Comparison of ENCODE assay signal across 27 cellular contexts in the genomic region with DNA sequence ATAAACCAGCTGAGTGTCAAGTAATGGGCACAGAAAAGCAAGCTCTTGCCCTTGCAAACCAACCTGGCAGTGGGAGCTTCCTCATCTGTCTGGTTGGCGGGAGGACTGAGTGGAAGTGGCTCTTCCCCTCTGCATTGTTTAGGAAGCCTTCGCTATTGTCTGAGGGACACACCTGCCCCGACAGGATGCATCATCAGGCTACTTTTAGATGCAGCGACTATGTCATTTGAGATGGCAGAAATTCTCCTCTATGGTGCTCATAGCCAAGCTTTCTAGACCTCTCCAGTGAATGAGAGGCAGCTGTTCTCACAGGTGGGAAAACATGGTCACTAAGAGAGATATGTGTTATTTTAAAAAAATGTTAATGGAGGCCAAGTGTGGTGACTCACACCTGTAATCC.
DNase-seq lines count a peak whose midpoint lies in the region; ATAC-seq and TF ChIP-seq lines count a peak whose summit lies in the region.
"Had no signal": no experiment of that assay in that cellular context is flagged by ENCODE, and none has a peak within 500 bp of the region (broad histone marks: within the 10 kb centered on the region; RNA-seq: fewer than 3 reads in every experiment).

No MANE protein-coding gene starts in this region.

- TF ChIP-seq CTCF in endodermal cell (conservative IDR thresholded peaks at IDR 0.05), result no peak

- no peak overlapping the region for H3K9ac ChIP-seq in endodermal cell (ENCODE audit: extremely low read depth, low read length, poor library complexity, severe bottlenecking)

- no peak for DNase-seq in activated T-cell treated with anti-CD3 and anti-CD28 coated beads, Interleukin-2, amount 50 U/mL, for 24 hours
- no peak for DNase-seq in activated T-cell treated with anti-CD3 and anti-CD28 coated beads, Interleukin-2, amount 50 U/mL, for 72 hours
- peak; percentile 49 for DNase-seq in NCI-H510A treated with DMSO at 0.1 percent for 48 hours (lab: John Stamatoyannopoulos, UW)
- no peak for DNase-seq in iPS-NIHi7 (ENCODE audit: extremely low spot score)
- DNase-seq in endodermal cell, result no peak
- DNase-seq in EL, result no peak
- DNase-seq: 8988T; activated CD4-positive, alpha-beta T cell treated with anti-CD3 and anti-CD28 coated beads, Interleukin-2, amount 50 U/mL, for 48 hours; activated CD8-positive, alpha-beta memory T cell treated with anti-CD3 and anti-CD28 coated beads, Interleukin-2, amount 50 U/mL, for 4 hours; activated naive CD4-positive, alpha-beta T cell treated with anti-CD3 and anti-CD28 coated beads, Interleukin-2, amount 10 ng/mL, durations not matched to agents 7 days and 5 days; amniotic stem cell; Calu3; dorsolateral prefrontal cortex; hypothalamus; left colon; NCI-H1694; NCI-H446 treated with DMSO at 0.1 percent for 48 hours; NK-92 treated with Interleukin-12 subunit alpha and Interleukin-12 subunit beta, amount 100 ng/mL, for 24 hours; pancreas; substantia nigra; T-helper 2 cell; upper lobe of left lung had no signal

- no peaks in the 10 kb centered on the region for H3K4me1 Mint-ChIP-seq in activated T-cell treated with anti-CD3 and anti-CD28 coated beads, Interleukin-2, amount 50 U/mL, for 24 hours (ENCODE audit: low read depth)
- H3K4me1 Mint-ChIP-seq in activated T-cell treated with anti-CD3 and anti-CD28 coated beads, Interleukin-2, amount 50 U/mL, for 72 hours (ENCODE audit: low read depth), result no peaks in the 10 kb centered on the region
- H3K4me1 Mint-ChIP-seq in endodermal cell, result peaks cover 16% of the 10 kb centered on the region
- H3K4me1 Mint-ChIP-seq: activated naive CD4-positive, alpha-beta T cell treated with anti-CD3 and anti-CD28 coated beads, Interleukin-2, amount 10 ng/mL, durations not matched to agents 7 days and 5 days; stimulated activated memory B cell treated with anti-CD40 and anti-IgM and Interleukin-4, amounts not matched to agents 10 μg/mL and 1 μg/mL and 100 μg/mL, for 72 hours had no signal

- H3K9me3 ChIP-seq in endodermal cell (ENCODE audit: control insufficient read depth, low read length), result no peaks in the 10 kb centered on the region
- H3K9me3 ChIP-seq: pancreas, upper lobe of left lung had no signal

- ATAC-seq in activated T-cell treated with anti-CD3 and anti-CD28 coated beads, Interleukin-2, amount 50 U/mL, for 72 hours (replicated peaks in 1 of 2), result no peak
- ATAC-seq in esophagus mucosa (peak; percentile 52), GM21723 (IDR thresholded peaks at IDR 0.05; ENCODE audit: unreplicated experiment) (no peak)
- ATAC-seq: activated CD4-positive, CD25-positive, alpha-beta regulatory T cell treated with anti-CD3 and anti-CD28 coated beads, Interleukin-2, amount 50 U/mL, for 24 hours; GM23338; left colon; pancreas; stimulated activated memory B cell treated with anti-CD40 and anti-IgM and Interleukin-4, amounts not matched to agents 10 μg/mL and 1 μg/mL and 100 μg/mL, for 72 hours had no signal

- no peak overlapping the region for H3K27ac ChIP-seq in endodermal cell (ENCODE audit: low read depth, low read length)
- H3K27ac ChIP-seq: dorsolateral prefrontal cortex, pancreas, upper lobe of left lung had no signal

- H3K36me3 ChIP-seq in endodermal cell (ENCODE audit: control insufficient read depth, insufficient read depth, low read length), result peaks cover 26% of the 10 kb centered on the region
- H3K36me3 ChIP-seq: pancreas had no signal

- H3K9me3 Mint-ChIP-seq in activated T-cell treated with anti-CD3 and anti-CD28 coated beads, Interleukin-2, amount 50 U/mL, for 24 hours, result no peaks in the 10 kb centered on the region
- H3K9me3 Mint-ChIP-seq in activated T-cell treated with anti-CD3 and anti-CD28 coated beads, Interleukin-2, amount 50 U/mL, for 72 hours, result no peaks in the 10 kb centered on the region
- no peaks in the 10 kb centered on the region for H3K9me3 Mint-ChIP-seq in endodermal cell
- H3K9me3 Mint-ChIP-seq: activated naive CD4-positive, alpha-beta T cell treated with anti-CD3 and anti-CD28 coated beads, Interleukin-2, amount 10 ng/mL, durations not matched to agents 7 days and 5 days; GM23338; stimulated activated memory B cell treated with anti-CD40 and anti-IgM and Interleukin-4, amounts not matched to agents 10 μg/mL and 1 μg/mL and 100 μg/mL, for 72 hours had no signal

- no peaks in the 10 kb centered on the region for H3K27me3 Mint-ChIP-seq in activated T-cell treated with anti-CD3 and anti-CD28 coated beads, Interleukin-2, amount 50 U/mL, for 24 hours
- no peaks in the 10 kb centered on the region for H3K27me3 Mint-ChIP-seq in activated T-cell treated with anti-CD3 and anti-CD28 coated beads, Interleukin-2, amount 50 U/mL, for 72 hours (ENCODE audit: low read depth)
- H3K27me3 Mint-ChIP-seq in endodermal cell (ENCODE audit: insufficient read depth), result no peaks in the 10 kb centered on the region
- H3K27me3 Mint-ChIP-seq: activated naive CD4-positive, alpha-beta T cell treated with anti-CD3 and anti-CD28 coated beads, Interleukin-2, amount 10 ng/mL, durations not matched to agents 7 days and 5 days; stimulated activated memory B cell treated with anti-CD40 and anti-IgM and Interleukin-4, amounts not matched to agents 10 μg/mL and 1 μg/mL and 100 μg/mL, for 72 hours had no signal

- peak overlapping the region; percentile 40 for H3K27ac Mint-ChIP-seq in activated T-cell treated with anti-CD3 and anti-CD28 coated beads, Interleukin-2, amount 50 U/mL, for 24 hours
- H3K27ac Mint-ChIP-seq in activated T-cell treated with anti-CD3 and anti-CD28 coated beads, Interleukin-2, amount 50 U/mL, for 72 hours, result no peak overlapping the region
- no peak overlapping the region for H3K27ac Mint-ChIP-seq in endodermal cell
- H3K27ac Mint-ChIP-seq: activated naive CD4-positive, alpha-beta T cell treated with anti-CD3 and anti-CD28 coated beads, Interleukin-2, amount 10 ng/mL, durations not matched to agents 7 days and 5 days; GM23338; stimulated activated memory B cell treated with anti-CD40 and anti-IgM and Interleukin-4, amounts not matched to agents 10 μg/mL and 1 μg/mL and 100 μg/mL, for 72 hours had no signal

- peaks cover 4% of the 10 kb centered on the region for H3K4me1 ChIP-seq in endodermal cell (ENCODE audit: control insufficient read depth, insufficient read depth, low read length)
- H3K4me1 ChIP-seq: pancreas, upper lobe of left lung had no signal

- H3K36me3 Mint-ChIP-seq in activated T-cell treated with anti-CD3 and anti-CD28 coated beads, Interleukin-2, amount 50 U/mL, for 24 hours (ENCODE audit: low read depth), result peaks cover 68% of the 10 kb centered on the region
- H3K36me3 Mint-ChIP-seq in activated T-cell treated with anti-CD3 and anti-CD28 coated beads, Interleukin-2, amount 50 U/mL, for 72 hours (ENCODE audit: insufficient read depth in 2 of 2), result peaks cover 7 to 22% of the 10 kb centered on the region in 2 donors
- H3K36me3 Mint-ChIP-seq in endodermal cell (ENCODE audit: low read depth), result peaks cover 19% of the 10 kb centered on the region

- no peak overlapping the region for H3K4me3 ChIP-seq in endodermal cell (ENCODE audit: low read length)
- H3K4me3 ChIP-seq: dorsolateral prefrontal cortex, GM23338, pancreas, upper lobe of left lung had no signal

- WGBS in endodermal cell (ENCODE audit: insufficient coverage in 1 of 2, insufficient read length in 1 of 2), 2 experiments, result 89 to 99% methylated on average over 4 of the region's 4 CpGs

- no peaks in the 10 kb centered on the region for H3K27me3 ChIP-seq in endodermal cell (ENCODE audit: control insufficient read depth, insufficient read depth, low read length, poor library complexity, severe bottlenecking)
- H3K27me3 ChIP-seq: pancreas, upper lobe of left lung had no signal

- H3K4me3 Mint-ChIP-seq in activated T-cell treated with anti-CD3 and anti-CD28 coated beads, Interleukin-2, amount 50 U/mL, for 24 hours, result no peak overlapping the region
- H3K4me3 Mint-ChIP-seq in activated T-cell treated with anti-CD3 and anti-CD28 coated beads, Interleukin-2, amount 50 U/mL, for 72 hours, result no peak overlapping the region
- no peak overlapping the region for H3K4me3 Mint-ChIP-seq in endodermal cell
- H3K4me3 Mint-ChIP-seq: activated naive CD4-positive, alpha-beta T cell treated with anti-CD3 and anti-CD28 coated beads, Interleukin-2, amount 10 ng/mL, durations not matched to agents 7 days and 5 days; GM23338; stimulated activated memory B cell treated with anti-CD40 and anti-IgM and Interleukin-4, amounts not matched to agents 10 μg/mL and 1 μg/mL and 100 μg/mL, for 72 hours had no signal
